8 cellular contexts compared by ENCODE assay signal in genomic region chr2:72825271-72826155, GRCh38. TPM values are rescaled to one million over a fixed set of nuclear protein-coding genes. Genes with fewer than 3 reads are reported as not detected.
DNase-seq lines count a peak whose midpoint lies in the region; ATAC-seq and TF ChIP-seq lines count a peak whose summit lies in the region.

EXOC6B (minus strand) TSS chr2:72826033.

- H3K4me1 ChIP-seq in heart right ventricle: peaks cover 3 to 48% (median 13%) of the 10 kb centered on the region in 9 donors

- peak; percentile 49 for DNase-seq in GM12864 (ENCODE audit: low read depth)
- peak; percentile 82 to 97 (median 95) for DNase-seq in NCI-H1417 (lab: John Stamatoyannopoulos, UW)
- peak; percentile 52 to 79 (median 73) for DNase-seq in T-helper 1 cell
- peak; percentile 86 for DNase-seq in amniotic epithelial cell (ENCODE audit: low read depth)
- peak; percentile 95 to 96 for DNase-seq in heart right ventricle
- DNase-seq in posterior cingulate gyrus: peak; percentile 89 to 99 (median 96)
- DNase-seq in type B pancreatic cell (ENCODE audit: extremely low spot score, unreplicated experiment): peak; percentile 95

- ATAC-seq in HG02759 (IDR thresholded peaks at IDR 0.05; ENCODE audit: unreplicated experiment): peak; percentile 97
- peak; percentile 96 to 99 (median 97) for ATAC-seq in heart right ventricle

- no peaks in the 10 kb centered on the region for H3K27me3 Mint-ChIP-seq in type B pancreatic cell

- H3K4me3 Mint-ChIP-seq in type B pancreatic cell: peak within 1 kb of the TSS; percentile 97

- H3K9me3 Mint-ChIP-seq in type B pancreatic cell: no peaks in the 10 kb centered on the region

- H3K27ac ChIP-seq in heart right ventricle: peak within 1 kb of the TSS; percentile 72 to 92 (median 86)

- intact Hi-C loops in heart right ventricle (cut with DNase I): loop anchor here in 2 of 10 donors (2.0 to 5.0 kb wide), 2 partner anchors 33 to 49 kb away; no protein-coding TSS in a partner anchor
- intact Hi-C loops in posterior cingulate gyrus (cut with DNase I): loop anchor here (5.0 kb wide), 1 partner anchor 53 kb away; no protein-coding TSS in a partner anchor

- no peaks in the 10 kb centered on the region for H3K27me3 ChIP-seq in heart right ventricle

- H3K4me3 ChIP-seq in GM12864 (ENCODE audit: low read depth, low read length) (peak within 1 kb of the TSS; percentile 66), heart right ventricle (peak within 1 kb of the TSS; percentile 72 to 100 (median 90))

- peaks cover 12% of the 10 kb centered on the region for H3K36me3 Mint-ChIP-seq in type B pancreatic cell

- H3K27ac Mint-ChIP-seq in type B pancreatic cell: peak within 1 kb of the TSS; percentile 92

- no peaks in the 10 kb centered on the region for H3K36me3 ChIP-seq in heart right ventricle

- 1% methylated on average over 47 to 70 of the region's 70 CpGs for WGBS in heart right ventricle, 2 donors

- H3K9me3 ChIP-seq in heart right ventricle: no peaks in the 10 kb centered on the region

- H3K4me1 Mint-ChIP-seq in type B pancreatic cell (ENCODE audit: unreplicated experiment): peaks cover 16% of the 10 kb centered on the region

- TF ChIP-seq CTCF in GM12864 (IDR thresholded peaks at IDR 0.05; ENCODE audit: low read depth, low read length, missing control alignments): no peak
- peak in 2 of 9 donors; percentile 26 to 45 for TF ChIP-seq CTCF in heart right ventricle (IDR thresholded peaks at IDR 0.05)
- TF ChIP-seq CTCF in type B pancreatic cell (conservative IDR thresholded peaks at IDR 0.05): no peak

RNA-seq across cellular contexts. Expression of gene EXOC6B, which starts in this region (rescaled TPM):
- total RNA-seq in heart right ventricle (100 to 1,000 TPM in 9 of 10 donors, 10 to 100 TPM in 1; 97.9 to 243 (median 158) TPM), type B pancreatic cell (ENCODE audit: low replicate concordance) (46.1 and 62.6 TPM in 2 replicates)
- polyA plus RNA-seq in heart right ventricle: 10 to 100 TPM; 16.3 to 20.2 TPM

Comparison
In these comparisons a context has a peak if more than half of its experiments do, and no peak if none do; other contexts are left out.
1. Peak in every context shown above with its lines: DNase-seq, ATAC-seq, H3K4me3 ChIP-seq and H3K27ac ChIP-seq.